22 cellular contexts compared by ENCODE assay signal in genomic region chr16:78973041-78973440, GRCh38.
DNase-seq lines count a peak whose midpoint lies in the region; ATAC-seq and TF ChIP-seq lines count a peak whose summit lies in the region.
"Had no signal": no experiment of that assay in that cellular context is flagged by ENCODE, and none has a peak within 500 bp of the region (broad histone marks: within the 10 kb centered on the region; RNA-seq: fewer than 3 reads in every experiment).

No MANE protein-coding gene starts in this region.

- ATAC-seq in T-helper 17 cell = no peak
- peak; percentile 46 for ATAC-seq in omental fat pad (ENCODE audit: low FRiP score)
- no peak for ATAC-seq in activated CD8-positive, alpha-beta memory T cell treated with anti-CD3 and anti-CD28 coated beads, Interleukin-2, amount 10 ng/mL, durations not matched to agents 7 days and 5 days
- no peak for ATAC-seq in GM18520 (IDR thresholded peaks at IDR 0.05; ENCODE audit: unreplicated experiment)
- ATAC-seq: activated CD4-positive, CD25-positive, alpha-beta regulatory T cell treated with anti-CD3 and anti-CD28 coated beads, Interleukin-2, amount 50 U/mL, for 24 hours had no signal

- H3K9me3 ChIP-seq in T-helper 17 cell (ENCODE audit: control insufficient read depth, low read length, poor library complexity, severe bottlenecking) = no peaks in the 10 kb centered on the region
- H3K9me3 ChIP-seq: adrenal gland, BE2C had no signal

- DNase-seq in NCI-H1417 (lab: John Stamatoyannopoulos, UW) (peak; percentile 46 to 72 (median 60)), NCI-H1417 treated with DMSO at 0.1 percent for 48 hours (lab: John Stamatoyannopoulos, UW) (no peak), Daoy (ENCODE audit: low read depth) (peak; percentile 43), T-helper 17 cell (no peak), omental fat pad (ENCODE audit: low spot score) (no peak), RPMI8226 (no peak)
- DNase-seq in activated CD8-positive, alpha-beta memory T cell treated with anti-CD3 and anti-CD28 coated beads, Interleukin-2, amount 10 ng/mL, durations not matched to agents 7 days and 5 days = no peak
- DNase-seq: activated CD8-positive, alpha-beta memory T cell treated with anti-CD3 and anti-CD28 coated beads for 24 hours; activated effector memory CD4-positive, alpha-beta T cell treated with anti-CD3 and anti-CD28 coated beads, Interleukin-2, amount 50 U/mL, for 16 hours; adrenal gland; BE2C; Calu3; foreskin fibroblast; H7; mammary epithelial cell; naive B cell; NCI-H1092; NCI-H446; stimulated activated CD4-positive, alpha-beta T cell treated with anti-CD3 and anti-CD28 coated beads, Interleukin-4, amount 100 ng/mL, for 1 hour; T-helper 9 cell had no signal

- peaks cover 2% of the 10 kb centered on the region for H3K4me1 Mint-ChIP-seq in T-helper 17 cell
- H3K4me1 Mint-ChIP-seq in activated CD8-positive, alpha-beta memory T cell treated with anti-CD3 and anti-CD28 coated beads, Interleukin-2, amount 10 ng/mL, durations not matched to agents 7 days and 5 days = no peaks in the 10 kb centered on the region

- no peaks in the 10 kb centered on the region for H3K27me3 Mint-ChIP-seq in T-helper 17 cell
- no peaks in the 10 kb centered on the region for H3K27me3 Mint-ChIP-seq in activated CD8-positive, alpha-beta memory T cell treated with anti-CD3 and anti-CD28 coated beads, Interleukin-2, amount 10 ng/mL, durations not matched to agents 7 days and 5 days

- peaks cover 2% of the 10 kb centered on the region for H3K9me3 Mint-ChIP-seq in activated CD8-positive, alpha-beta memory T cell treated with anti-CD3 and anti-CD28 coated beads, Interleukin-2, amount 10 ng/mL, durations not matched to agents 7 days and 5 days (ENCODE audit: low read depth)

- peak overlapping the region; percentile 65 for H3K27ac Mint-ChIP-seq in T-helper 17 cell
- no peak overlapping the region for H3K27ac Mint-ChIP-seq in activated CD8-positive, alpha-beta memory T cell treated with anti-CD3 and anti-CD28 coated beads, Interleukin-2, amount 10 ng/mL, durations not matched to agents 7 days and 5 days
- H3K27ac Mint-ChIP-seq: naive B cell had no signal

- H3K36me3 Mint-ChIP-seq in T-helper 17 cell (ENCODE audit: low read depth) = peaks cover 3% of the 10 kb centered on the region
- H3K36me3 Mint-ChIP-seq in activated CD8-positive, alpha-beta memory T cell treated with anti-CD3 and anti-CD28 coated beads, Interleukin-2, amount 10 ng/mL, durations not matched to agents 7 days and 5 days = no peaks in the 10 kb centered on the region

- TF ChIP-seq CTCF in omental fat pad (IDR thresholded peaks at IDR 0.05) = no peak

- H3K4me3 Mint-ChIP-seq in T-helper 17 cell = peak overlapping the region; percentile 63
- no peak overlapping the region for H3K4me3 Mint-ChIP-seq in activated CD8-positive, alpha-beta memory T cell treated with anti-CD3 and anti-CD28 coated beads, Interleukin-2, amount 10 ng/mL, durations not matched to agents 7 days and 5 days
- H3K4me3 Mint-ChIP-seq: naive B cell had no signal

- CTCF ChIA-PET in activated CD8-positive, alpha-beta memory T cell treated with anti-CD3 and anti-CD28 coated beads, Interleukin-2, amount 10 ng/mL, durations not matched to agents 7 days and 5 days (lab: Charles Lee) = interaction anchor here (0.7 kb wide), 1 partner anchor 68 kb away, joined by 3 read pairs; no protein-coding TSS in a partner anchor

Comparison
In these comparisons a context has a peak if more than half of its experiments do, and no peak if none do; other contexts are left out.
1. DNase-seq: peak in NCI-H1417 (3 of 3) and Daoy (single experiment); none in NCI-H1417 treated with DMSO at 0.1 percent for 48 hours (single experiment), T-helper 17 cell (0 of 3), omental fat pad (single experiment), activated CD8-positive, alpha-beta memory T cell treated with anti-CD3 and anti-CD28 coated beads, Interleukin-2, amount 10 ng/mL, durations not matched to agents 7 days and 5 days (single experiment) and RPMI8226 (single experiment).